ENCODE assay signal across 3 cellular contexts in the genomic region with DNA sequence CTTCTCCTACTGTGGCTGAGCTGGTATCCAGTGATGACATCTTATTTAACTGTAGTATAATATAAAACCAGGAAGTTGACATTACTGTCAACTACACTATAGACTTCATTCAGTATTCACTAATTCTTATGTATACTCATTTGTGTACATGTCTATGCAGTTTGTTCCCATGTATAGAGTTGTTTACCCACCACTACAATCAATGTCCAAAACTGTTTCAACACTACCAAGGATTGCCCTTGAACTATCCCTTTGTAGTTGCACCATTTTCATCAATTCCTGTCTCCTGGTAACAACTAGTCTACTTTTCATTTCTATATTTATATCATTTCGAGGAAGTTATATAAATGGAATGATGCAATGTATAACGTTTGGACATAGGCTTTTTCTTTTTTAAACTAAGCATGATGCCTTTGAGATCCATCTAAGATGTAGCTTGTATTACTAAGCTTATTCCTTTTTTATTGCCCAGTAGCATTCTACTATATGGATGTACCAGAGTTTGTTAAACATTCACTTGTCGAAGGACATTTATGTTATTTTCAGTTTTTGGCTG.
TF ChIP-seq lines count a peak whose summit lies in the region.

No MANE protein-coding gene starts in this region.

TF ChIP-seq in SK-N-SH treated with all-trans-retinoic acid at 6 μM for 48 hours, 23 proteins besides CTCF, POLR2A, EP300 and RAD21:
- TF ChIP-seq ISL1 (CRISPR knock-in tag; IDR thresholded peaks at IDR 0.05) (no peak), ZNF8 (CRISPR knock-in tag; IDR thresholded peaks at IDR 0.05) (peak; percentile 40; the same call in 1 of the 2 replicates), CREB5 (CRISPR knock-in tag; IDR thresholded peaks at IDR 0.05; ENCODE audit: low read depth) (no peak)
- TF ChIP-seq, protein P1, sequence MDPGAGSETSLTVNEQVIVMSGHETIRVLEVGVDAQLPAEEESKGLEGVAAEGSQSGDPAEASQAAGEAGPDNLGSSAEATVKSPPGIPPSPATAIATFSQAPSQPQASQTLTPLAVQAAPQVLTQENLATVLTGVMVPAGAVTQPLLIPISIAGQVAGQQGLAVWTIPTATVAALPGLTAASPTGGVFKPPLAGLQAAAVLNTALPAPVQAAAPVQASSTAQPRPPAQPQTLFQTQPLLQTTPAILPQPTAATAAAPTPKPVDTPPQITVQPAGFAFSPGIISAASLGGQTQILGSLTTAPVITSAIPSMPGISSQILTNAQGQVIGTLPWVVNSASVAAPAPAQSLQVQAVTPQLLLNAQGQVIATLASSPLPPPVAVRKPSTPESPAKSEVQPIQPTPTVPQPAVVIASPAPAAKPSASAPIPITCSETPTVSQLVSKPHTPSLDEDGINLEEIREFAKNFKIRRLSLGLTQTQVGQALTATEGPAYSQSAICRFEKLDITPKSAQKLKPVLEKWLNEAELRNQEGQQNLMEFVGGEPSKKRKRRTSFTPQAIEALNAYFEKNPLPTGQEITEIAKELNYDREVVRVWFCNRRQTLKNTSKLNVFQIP (CRISPR knock-in tag; IDR thresholded peaks at IDR 0.05; ENCODE audit: borderline replicate concordance, low read depth) = no peak

TF ChIP-seq in SK-N-SH, 30 proteins besides CTCF, POLR2A, EP300 and RAD21:
- TF ChIP-seq MEF2A (IDR thresholded peaks at IDR 0.05; ENCODE audit: borderline replicate concordance, low read depth) = no peak
- TF ChIP-seq, protein P2, sequence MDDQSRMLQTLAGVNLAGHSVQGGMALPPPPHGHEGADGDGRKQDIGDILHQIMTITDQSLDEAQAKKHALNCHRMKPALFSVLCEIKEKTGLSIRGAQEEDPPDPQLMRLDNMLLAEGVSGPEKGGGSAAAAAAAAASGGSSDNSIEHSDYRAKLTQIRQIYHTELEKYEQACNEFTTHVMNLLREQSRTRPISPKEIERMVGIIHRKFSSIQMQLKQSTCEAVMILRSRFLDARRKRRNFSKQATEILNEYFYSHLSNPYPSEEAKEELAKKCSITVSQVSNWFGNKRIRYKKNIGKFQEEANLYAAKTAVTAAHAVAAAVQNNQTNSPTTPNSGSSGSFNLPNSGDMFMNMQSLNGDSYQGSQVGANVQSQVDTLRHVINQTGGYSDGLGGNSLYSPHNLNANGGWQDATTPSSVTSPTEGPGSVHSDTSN (IDR thresholded peaks at IDR 0.05) = no peak
- TF ChIP-seq FOSL2 (IDR thresholded peaks at IDR 0.05; ENCODE audit: borderline replicate concordance, low read depth) = no peak
- TF ChIP-seq FOXJ3 (CRISPR knock-in tag; IDR thresholded peaks at IDR 0.05) = no peak
- no peak for TF ChIP-seq YY1 (IDR thresholded peaks at IDR 0.05; ENCODE audit: low read depth)
- no peak for TF ChIP-seq RCOR1 (IDR thresholded peaks at IDR 0.05; ENCODE audit: low read length)
- TF ChIP-seq TAF1 (IDR thresholded peaks at IDR 0.05; ENCODE audit: borderline replicate concordance, low read depth, low read length) = no peak
- TF ChIP-seq POLR2AphosphoS5 (IDR thresholded peaks at IDR 0.05; ENCODE audit: low read depth, low read length) = no peak
- no peak for TF ChIP-seq FOXM1 (IDR thresholded peaks at IDR 0.05; ENCODE audit: low read depth)
- TF ChIP-seq EZH2phosphoT487 (IDR thresholded peaks at IDR 0.05; ENCODE audit: borderline replicate concordance, low read depth) = no peak

TF ChIP-seq in HepG2, 621 proteins besides CTCF, POLR2A, EP300 and RAD21 (continues in another document):
- TF ChIP-seq ZNF232 (CRISPR knock-in tag; IDR thresholded peaks at IDR 0.05; ENCODE audit: borderline replicate concordance) (no peak), ZNF225 (CRISPR knock-in tag; IDR thresholded peaks at IDR 0.05) (no peak), JDP2 (CRISPR knock-in tag; IDR thresholded peaks at IDR 0.05; ENCODE audit: borderline replicate concordance) (no peak; the same call in 1 of the 2 replicates), SOX13 (IDR thresholded peaks at IDR 0.05) (peak; percentile 65; the same call in 1 of the 2 replicates), SOX13 (CRISPR knock-in tag; conservative IDR thresholded peaks at IDR 0.05 in 1 of 2, IDR thresholded peaks at IDR 0.05 in 1 of 2) (peak in 1 of 2 experiments; percentile 94; a peak in 2 of 4 replicates), AGO1 (IDR thresholded peaks at IDR 0.05; ENCODE audit: low read depth, low read length, poor library complexity, severe bottlenecking) (no peak), SALL2 (CRISPR knock-in tag; IDR thresholded peaks at IDR 0.05) (no peak), ZNF10 (CRISPR knock-in tag; IDR thresholded peaks at IDR 0.05; ENCODE audit: borderline replicate concordance, low read depth) (no peak), TARDBP (CRISPR knock-in tag; IDR thresholded peaks at IDR 0.05) (peak; percentile 60; the same call in 1 of the 2 replicates), ZMYM3 (CRISPR knock-in tag; IDR thresholded peaks at IDR 0.05) (no peak), MZF1 (CRISPR knock-in tag; IDR thresholded peaks at IDR 0.05; ENCODE audit: borderline replicate concordance) (no peak), ZNF615 (CRISPR knock-in tag; IDR thresholded peaks at IDR 0.05; ENCODE audit: borderline replicate concordance) (no peak), ZNF800 (CRISPR knock-in tag; IDR thresholded peaks at IDR 0.05) (no peak), ZNF850 (CRISPR knock-in tag; conservative IDR thresholded peaks at IDR 0.05) (no peak), SATB2 (CRISPR knock-in tag; IDR thresholded peaks at IDR 0.05) (no peak), ZKSCAN8 (CRISPR knock-in tag; IDR thresholded peaks at IDR 0.05; ENCODE audit: borderline replicate concordance) (peak; percentile 66; the same call in 1 of the 2 replicates), PRMT3 (CRISPR knock-in tag; IDR thresholded peaks at IDR 0.05; ENCODE audit: borderline replicate concordance, low read depth) (no peak), ZNF557 (CRISPR knock-in tag; IDR thresholded peaks at IDR 0.05) (no peak), HCFC1 (IDR thresholded peaks at IDR 0.05; ENCODE audit: low read depth, low read length) (no peak), PLRG1 (conservative IDR thresholded peaks at IDR 0.05) (no peak), ZNF264 (CRISPR knock-in tag; IDR thresholded peaks at IDR 0.05) (no peak), HNF4A (CRISPR knock-in tag; IDR thresholded peaks at IDR 0.05) (peak; percentile 86), ZNF570 (CRISPR knock-in tag; IDR thresholded peaks at IDR 0.05; ENCODE audit: borderline replicate concordance) (no peak), TGIF2 (CRISPR knock-in tag; IDR thresholded peaks at IDR 0.05) (no peak), PHF5A (CRISPR knock-in tag; IDR thresholded peaks at IDR 0.05; ENCODE audit: low read depth, unreplicated experiment) (no peak), KAT8 (CRISPR knock-in tag; IDR thresholded peaks at IDR 0.05) (no peak), SNAPC5 (CRISPR knock-in tag; IDR thresholded peaks at IDR 0.05; ENCODE audit: borderline replicate concordance) (no peak), THRA (CRISPR knock-in tag; IDR thresholded peaks at IDR 0.05; ENCODE audit: borderline replicate concordance) (peak; percentile 43; the same call in 1 of the 2 replicates), SAFB2 (CRISPR knock-in tag; IDR thresholded peaks at IDR 0.05; ENCODE audit: borderline replicate concordance, low read depth) (no peak), IKZF4 (CRISPR knock-in tag; IDR thresholded peaks at IDR 0.05; ENCODE audit: borderline replicate concordance, low read depth, not compliant biosample characterization) (no peak), NR2C2 (CRISPR knock-in tag; IDR thresholded peaks at IDR 0.05; ENCODE audit: borderline replicate concordance) (peak; percentile 63), MTF1 (CRISPR knock-in tag; IDR thresholded peaks at IDR 0.05) (no peak), ZNF724P (CRISPR knock-in tag; IDR thresholded peaks at IDR 0.05; ENCODE audit: borderline replicate concordance) (no peak), ZNF766 (CRISPR knock-in tag; IDR thresholded peaks at IDR 0.05; ENCODE audit: borderline replicate concordance) (no peak), ZFP41 (CRISPR knock-in tag; IDR thresholded peaks at IDR 0.05; ENCODE audit: borderline replicate concordance) (no peak), HOXA5 (CRISPR knock-in tag; IDR thresholded peaks at IDR 0.05) (no peak), ZNF20 (CRISPR knock-in tag; IDR thresholded peaks at IDR 0.05) (no peak), HDAC1 (CRISPR knock-in tag; IDR thresholded peaks at IDR 0.05) (no peak)
- TF ChIP-seq, protein P3, sequence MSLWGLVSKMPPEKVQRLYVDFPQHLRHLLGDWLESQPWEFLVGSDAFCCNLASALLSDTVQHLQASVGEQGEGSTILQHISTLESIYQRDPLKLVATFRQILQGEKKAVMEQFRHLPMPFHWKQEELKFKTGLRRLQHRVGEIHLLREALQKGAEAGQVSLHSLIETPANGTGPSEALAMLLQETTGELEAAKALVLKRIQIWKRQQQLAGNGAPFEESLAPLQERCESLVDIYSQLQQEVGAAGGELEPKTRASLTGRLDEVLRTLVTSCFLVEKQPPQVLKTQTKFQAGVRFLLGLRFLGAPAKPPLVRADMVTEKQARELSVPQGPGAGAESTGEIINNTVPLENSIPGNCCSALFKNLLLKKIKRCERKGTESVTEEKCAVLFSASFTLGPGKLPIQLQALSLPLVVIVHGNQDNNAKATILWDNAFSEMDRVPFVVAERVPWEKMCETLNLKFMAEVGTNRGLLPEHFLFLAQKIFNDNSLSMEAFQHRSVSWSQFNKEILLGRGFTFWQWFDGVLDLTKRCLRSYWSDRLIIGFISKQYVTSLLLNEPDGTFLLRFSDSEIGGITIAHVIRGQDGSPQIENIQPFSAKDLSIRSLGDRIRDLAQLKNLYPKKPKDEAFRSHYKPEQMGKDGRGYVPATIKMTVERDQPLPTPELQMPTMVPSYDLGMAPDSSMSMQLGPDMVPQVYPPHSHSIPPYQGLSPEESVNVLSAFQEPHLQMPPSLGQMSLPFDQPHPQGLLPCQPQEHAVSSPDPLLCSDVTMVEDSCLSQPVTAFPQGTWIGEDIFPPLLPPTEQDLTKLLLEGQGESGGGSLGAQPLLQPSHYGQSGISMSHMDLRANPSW (CRISPR knock-in tag; IDR thresholded peaks at IDR 0.05; ENCODE audit: borderline replicate concordance) = no peak
- TF ChIP-seq, protein P4, sequence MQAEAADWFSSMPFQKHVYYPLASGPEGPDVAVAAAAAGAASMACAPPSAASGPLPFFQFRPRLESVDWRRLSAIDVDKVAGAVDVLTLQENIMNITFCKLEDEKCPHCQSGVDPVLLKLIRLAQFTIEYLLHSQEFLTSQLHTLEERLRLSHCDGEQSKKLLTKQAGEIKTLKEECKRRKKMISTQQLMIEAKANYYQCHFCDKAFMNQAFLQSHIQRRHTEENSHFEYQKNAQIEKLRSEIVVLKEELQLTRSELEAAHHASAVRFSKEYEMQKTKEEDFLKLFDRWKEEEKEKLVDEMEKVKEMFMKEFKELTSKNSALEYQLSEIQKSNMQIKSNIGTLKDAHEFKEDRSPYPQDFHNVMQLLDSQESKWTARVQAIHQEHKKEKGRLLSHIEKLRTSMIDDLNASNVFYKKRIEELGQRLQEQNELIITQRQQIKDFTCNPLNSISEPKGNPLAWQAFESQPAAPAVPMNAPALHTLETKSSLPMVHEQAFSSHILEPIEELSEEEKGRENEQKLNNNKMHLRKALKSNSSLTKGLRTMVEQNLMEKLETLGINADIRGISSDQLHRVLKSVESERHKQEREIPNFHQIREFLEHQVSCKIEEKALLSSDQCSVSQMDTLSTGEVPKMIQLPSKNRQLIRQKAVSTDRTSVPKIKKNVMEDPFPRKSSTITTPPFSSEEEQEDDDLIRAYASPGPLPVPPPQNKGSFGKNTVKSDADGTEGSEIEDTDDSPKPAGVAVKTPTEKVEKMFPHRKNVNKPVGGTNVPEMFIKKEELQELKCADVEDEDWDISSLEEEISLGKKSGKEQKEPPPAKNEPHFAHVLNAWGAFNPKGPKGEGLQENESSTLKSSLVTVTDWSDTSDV (CRISPR knock-in tag; IDR thresholded peaks at IDR 0.05) = no peak
- TF ChIP-seq, protein P5, sequence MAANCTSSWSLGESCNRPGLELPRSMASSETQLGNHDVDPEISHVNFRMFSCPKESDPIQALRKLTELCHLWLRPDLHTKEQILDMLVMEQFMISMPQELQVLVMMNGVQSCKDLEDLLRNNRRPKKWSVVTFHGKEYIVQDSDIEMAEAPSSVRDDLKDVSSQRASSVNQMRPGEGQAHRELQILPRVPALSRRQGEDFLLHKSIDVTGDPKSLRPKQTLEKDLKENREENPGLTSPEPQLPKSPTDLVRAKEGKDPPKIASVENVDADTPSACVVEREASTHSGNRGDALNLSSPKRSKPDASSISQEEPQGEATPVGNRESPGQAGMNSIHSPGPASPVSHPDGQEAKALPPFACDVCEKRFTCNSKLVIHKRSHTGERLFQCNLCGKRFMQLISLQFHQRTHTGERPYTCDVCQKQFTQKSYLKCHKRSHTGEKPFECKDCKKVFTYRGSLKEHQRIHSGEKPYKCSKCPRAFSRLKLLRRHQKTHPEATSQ (CRISPR knock-in tag; IDR thresholded peaks at IDR 0.05; ENCODE audit: borderline replicate concordance) = no peak
- TF ChIP-seq, protein P6, sequence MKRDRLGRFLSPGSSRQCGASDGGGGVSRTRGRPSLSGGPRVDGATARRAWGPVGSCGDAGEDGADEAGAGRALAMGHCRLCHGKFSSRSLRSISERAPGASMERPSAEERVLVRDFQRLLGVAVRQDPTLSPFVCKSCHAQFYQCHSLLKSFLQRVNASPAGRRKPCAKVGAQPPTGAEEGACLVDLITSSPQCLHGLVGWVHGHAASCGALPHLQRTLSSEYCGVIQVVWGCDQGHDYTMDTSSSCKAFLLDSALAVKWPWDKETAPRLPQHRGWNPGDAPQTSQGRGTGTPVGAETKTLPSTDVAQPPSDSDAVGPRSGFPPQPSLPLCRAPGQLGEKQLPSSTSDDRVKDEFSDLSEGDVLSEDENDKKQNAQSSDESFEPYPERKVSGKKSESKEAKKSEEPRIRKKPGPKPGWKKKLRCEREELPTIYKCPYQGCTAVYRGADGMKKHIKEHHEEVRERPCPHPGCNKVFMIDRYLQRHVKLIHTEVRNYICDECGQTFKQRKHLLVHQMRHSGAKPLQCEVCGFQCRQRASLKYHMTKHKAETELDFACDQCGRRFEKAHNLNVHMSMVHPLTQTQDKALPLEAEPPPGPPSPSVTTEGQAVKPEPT (CRISPR knock-in tag; IDR thresholded peaks at IDR 0.05; ENCODE audit: low read depth) = no peak
